In the genomic region with DNA sequence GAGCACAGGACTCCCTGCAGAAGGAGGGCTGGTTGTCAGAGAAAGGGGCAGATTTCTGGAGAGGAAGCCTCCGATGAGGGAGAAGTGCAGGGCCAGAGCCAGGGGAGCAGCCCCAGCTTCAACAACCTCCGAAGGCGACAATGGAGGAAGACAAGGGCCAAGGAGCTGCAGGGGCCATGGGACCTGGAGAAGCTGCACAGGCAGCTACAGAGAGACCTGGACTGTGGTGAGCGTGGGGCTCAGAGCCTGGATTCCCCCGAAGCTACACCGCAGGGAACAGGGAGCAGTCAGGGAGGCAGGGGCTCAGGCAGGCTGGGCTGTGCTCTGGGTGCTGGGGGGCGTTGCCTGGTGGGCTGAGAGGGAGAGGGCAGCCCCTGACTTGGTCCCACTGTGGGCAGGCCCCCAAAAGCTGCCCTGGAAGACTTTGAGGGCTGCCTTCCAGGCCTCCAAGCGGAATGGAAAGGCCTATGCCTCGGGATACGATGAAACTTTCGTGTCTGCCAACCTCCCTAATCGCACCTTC, we compare ENCODE assay signal across 31 cellular contexts. TPM values are rescaled to one million over a fixed set of nuclear protein-coding genes. Genes with fewer than 3 reads are reported as not detected.
DNase-seq lines count a peak whose midpoint lies in the region; ATAC-seq, FAIRE-seq and TF ChIP-seq lines count a peak whose summit lies in the region.
"Had no signal": no experiment of that assay in that cellular context is flagged by ENCODE, and none has a peak within 500 bp of the region (broad histone marks: within the 10 kb centered on the region; RNA-seq: fewer than 3 reads in every experiment).

No MANE protein-coding gene starts in this region.

- in situ Hi-C loops in HepG2 (cut with HindIII; ENCODE audit: extremely low pct_ligation_motif_present, low pct_unique_long_range_greater_than_20kb): no loop called here

- 64% methylated on average over 8 of the region's 12 CpGs for WGBS in HepG2 (ENCODE audit: low lambda C conversion rate)
- WGBS in hepatocyte (ENCODE audit: low lambda C conversion rate, missing lambda C conversion rate): 89% methylated on average over 12 of the region's 12 CpGs

- ATAC-seq in HepG2 (peak; percentile 34), upper lobe of right lung (peak; percentile 31)
- ATAC-seq: GM12878 had no signal

- TF ChIP-seq EP300 in HepG2 (IDR thresholded peaks at IDR 0.05; ENCODE audit: low read depth in 2 of 2, low read length in 2 of 2) (no peak), HepG2 (CRISPR knock-in tag; IDR thresholded peaks at IDR 0.05; ENCODE audit: borderline replicate concordance) (no peak)

- H3K36me3 ChIP-seq in HepG2 (replicated peaks in 1 of 2; ENCODE audit: control insufficient read depth in 1 of 2, insufficient read depth in 2 of 2, low read length in 2 of 2) (no peaks in the 10 kb centered on the region), upper lobe of right lung (no peaks in the 10 kb centered on the region), hepatocyte (replicated peaks; ENCODE audit: insufficient read depth, low read depth) (no peaks in the 10 kb centered on the region)
- H3K36me3 ChIP-seq: MG63, SJSA1 had no signal

- CTCF ChIA-PET in HepG2 (lab: Yijun Ruan, JAX; ENCODE audit: low intra/inter-chr PET ratio, low total read pairs): no interaction called here

- peaks cover 76% of the 10 kb centered on the region for H3K4me1 ChIP-seq in HepG2 (ENCODE audit: insufficient read depth, low read length)
- H3K4me1 ChIP-seq in upper lobe of right lung: no peaks in the 10 kb centered on the region
- peaks cover 4% of the 10 kb centered on the region for H3K4me1 ChIP-seq in hepatocyte (ENCODE audit: insufficient read depth)
- H3K4me1 ChIP-seq: SJSA1 had no signal

- no peak for TF ChIP-seq POLR2A in HepG2 (IDR thresholded peaks at IDR 0.05; ENCODE audit: insufficient read depth in 1 of 2, low read depth in 2 of 2, low read length in 2 of 2)

- no TSS peak for BruUV-seq in HepG2 (replicated peaks; lab: Mats Ljungman, UMichigan)

- H4K20me1 ChIP-seq in HepG2 (ENCODE audit: insufficient read depth, low read length): no peaks in the 10 kb centered on the region
- H4K20me1 ChIP-seq in hepatocyte (ENCODE audit: insufficient read depth, poor library complexity, severe bottlenecking): no peaks in the 10 kb centered on the region

- H3K9me2 ChIP-seq in hepatocyte (replicated peaks; ENCODE audit: insufficient read depth): no peaks in the 10 kb centered on the region

- H3K9me3 ChIP-seq in HepG2 (ENCODE audit: low read length): no peaks in the 10 kb centered on the region
- no peaks in the 10 kb centered on the region for H3K9me3 ChIP-seq in upper lobe of right lung
- H3K9me3 ChIP-seq in hepatocyte (ENCODE audit: low read depth): no peaks in the 10 kb centered on the region
- H3K9me3 ChIP-seq: MG63, SJSA1 had no signal

- H3K9me3 Mint-ChIP-seq in dendritic cell treated with granulocyte-macrophage colony-stimulating factor and Interleukin-4, amounts not matched to agents 40 ng/mL and 50 ng/mL, for 4 days: no peaks in the 10 kb centered on the region
- H3K9me3 Mint-ChIP-seq: CD4-positive, alpha-beta memory T cell; T-cell had no signal

- H3K4me3 ChIP-seq in HepG2 (replicated peaks in 1 of 3; ENCODE audit: insufficient read depth in 1 of 3, low read depth in 2 of 3, low read length in 3 of 3) (peak overlapping the region; percentile 26 to 64 (median 51)), upper lobe of right lung (no peak overlapping the region), hepatocyte (no peak overlapping the region)
- H3K4me3 ChIP-seq: GM12878, MG63, SJSA1 had no signal

- H3K4me3 Mint-ChIP-seq in dendritic cell treated with granulocyte-macrophage colony-stimulating factor and Interleukin-4, amounts not matched to agents 40 ng/mL and 50 ng/mL, for 4 days: no peak overlapping the region
- H3K4me3 Mint-ChIP-seq: CD4-positive, alpha-beta memory T cell; T-cell had no signal

- H3K27me3 ChIP-seq in HepG2 (ENCODE audit: control insufficient read depth in 1 of 2, insufficient read depth in 2 of 2, low read length in 2 of 2): peaks cover 0 to 22% of the 10 kb centered on the region in 2 experiments; a peak in 4 of 5 replicates
- H3K27me3 ChIP-seq in upper lobe of right lung: no peaks in the 10 kb centered on the region
- no peaks in the 10 kb centered on the region for H3K27me3 ChIP-seq in hepatocyte
- H3K27me3 ChIP-seq: MG63 had no signal

- peaks cover 19% of the 10 kb centered on the region for H3K27me3 Mint-ChIP-seq in dendritic cell treated with granulocyte-macrophage colony-stimulating factor and Interleukin-4, amounts not matched to agents 40 ng/mL and 50 ng/mL, for 4 days
- H3K27me3 Mint-ChIP-seq: CD4-positive, alpha-beta memory T cell; T-cell had no signal

- TF ChIP-seq CTCF in HepG2 (CRISPR knock-in tag; IDR thresholded peaks at IDR 0.05) (no peak), upper lobe of right lung (IDR thresholded peaks at IDR 0.05) (no peak), hepatocyte (IDR thresholded peaks at IDR 0.05; ENCODE audit: poor library complexity) (no peak)

- FAIRE-seq in HTR-8/SVneo (lab: Jason Lieb, UNC) (peak; percentile 33), HepG2 (lab: Jason Lieb, UNC) (no peak)
- FAIRE-seq: GM12878, GM19239 had no signal

- POLR2A ChIA-PET in HepG2 (lab: Yijun Ruan, JAX): interaction anchor here (1.0 to 1.6 kb wide), 6 partner anchors 13 to 59 kb away, joined by 3 to 9 read pairs (median 4); partner anchors contain the start of genes CCDC85B, FIBP and FOSL1

- intact Hi-C loops in dendritic cell treated with granulocyte-macrophage colony-stimulating factor and Interleukin-4, amounts not matched to agents 40 ng/mL and 50 ng/mL, for 4 days (cut with micrococcal nuclease): no loop called here
- intact Hi-C loops in HepG2 (cut with micrococcal nuclease; ENCODE audit: unreplicated experiment) (no loop called here), upper lobe of right lung (cut with DNase I) (no loop called here)

- H3K27ac Mint-ChIP-seq in dendritic cell treated with granulocyte-macrophage colony-stimulating factor and Interleukin-4, amounts not matched to agents 40 ng/mL and 50 ng/mL, for 4 days: peak overlapping the region; percentile 14
- H3K27ac Mint-ChIP-seq: T-cell had no signal

- H3K27ac ChIP-seq in HepG2 (ENCODE audit: extremely low read length, insufficient read depth, low read length) (no peak overlapping the region), upper lobe of right lung (no peak overlapping the region), hepatocyte (no peak overlapping the region)
- H3K27ac ChIP-seq: SJSA1 had no signal

- peak overlapping the region; percentile 40 for H2AFZ ChIP-seq in HepG2 (ENCODE audit: low read length)
- H2AFZ ChIP-seq in hepatocyte: no peak overlapping the region

- DNase-seq in HTR-8/SVneo (ENCODE audit: insufficient read length, low spot score) (no peak), HepG2 (ENCODE audit: low spot score) (no peak), upper lobe of right lung (no peak), NOMO-1 (lab: John Stamatoyannopoulos, UW; ENCODE audit: unreplicated experiment in 2 of 2) (no peak), NCI-H2196 (lab: John Stamatoyannopoulos, UW; ENCODE audit: unreplicated experiment) (no peak), hepatocyte (ENCODE audit: low spot score) (no peak)
- DNase-seq: C1 segment of cervical spinal cord; CD4-positive, alpha-beta memory T cell; COR-L47; DMS79; EL; GDM1; KG1; MG63; NCI-H1417; NCI-H1694; NCI-H2081; NCI-H2171; NCI-H345; NCI-H524 treated with DMSO at 0.1 percent for 48 hours; NCI-H82; NK-92 treated with Interleukin-12 subunit alpha and Interleukin-12 subunit beta, amount 100 ng/mL, for 24 hours; Right ventricle myocardium superior; RPMI8226; T-cell had no signal

- TF ChIP-seq RAD21 in HepG2 (CRISPR knock-in tag; IDR thresholded peaks at IDR 0.05): no peak

- H3K36me3 Mint-ChIP-seq in dendritic cell treated with granulocyte-macrophage colony-stimulating factor and Interleukin-4, amounts not matched to agents 40 ng/mL and 50 ng/mL, for 4 days (ENCODE audit: low read depth): no peaks in the 10 kb centered on the region
- H3K36me3 Mint-ChIP-seq: CD4-positive, alpha-beta memory T cell; T-cell had no signal

- no peaks in the 10 kb centered on the region for H3K79me2 ChIP-seq in HepG2 (ENCODE audit: insufficient read depth, low read length)
- no peaks in the 10 kb centered on the region for H3K79me2 ChIP-seq in hepatocyte

- H3K4me2 ChIP-seq in HepG2 (ENCODE audit: low read depth, low read length) (peak overlapping the region; percentile 67), hepatocyte (no peak overlapping the region)

- H3K4me1 Mint-ChIP-seq in dendritic cell treated with granulocyte-macrophage colony-stimulating factor and Interleukin-4, amounts not matched to agents 40 ng/mL and 50 ng/mL, for 4 days (ENCODE audit: low read depth): peaks cover 18% of the 10 kb centered on the region
- H3K4me1 Mint-ChIP-seq: CD4-positive, alpha-beta memory T cell; T-cell had no signal

- peak overlapping the region; percentile 41; the same call in 1 of the 2 replicates for H3K9ac ChIP-seq in HepG2 (ENCODE audit: insufficient read depth, low read depth, low read length)

RNA-seq across cellular contexts. Expression of gene TSGA10IP, which starts 2.4 kb away (rescaled TPM):
- not detected in 2 replicates for total RNA-seq in HepG2 (2016; rRNA removed; fragmentation: Illumina TruSeq; extraction: Trizol)
- total RNA-seq in HepG2 (2016; cell fraction: cytosol; rRNA removed; fragmentation: Illumina TruSeq; extraction: Trizol; ENCODE audit: low read depth): not detected in 2 replicates
- 0.12 TPM in 1 of 2 replicates, not detected in the other for total RNA-seq in HepG2 (2016; cell fraction: insoluble cytoplasmic fraction; rRNA removed; fragmentation: Illumina TruSeq; extraction: Trizol)
- total RNA-seq in HepG2 (2016; cell fraction: membrane; rRNA removed; fragmentation: Illumina TruSeq; extraction: Trizol): not detected in 2 replicates
- total RNA-seq in HepG2 (2016; cell fraction: nucleus; rRNA removed; fragmentation: Illumina TruSeq; extraction: Trizol): not detected in 2 replicates
- polyA plus RNA-seq in HepG2 (2011; rRNA removed): 0.07 TPM in 1 of 2 replicates, not detected in the other
- 0.05 and 0.12 TPM in 2 replicates for polyA plus RNA-seq in HepG2 (2011; cell fraction: cytosol; rRNA removed)
- 0.21 and 0.23 TPM in 2 replicates for polyA plus RNA-seq in HepG2 (2011; cell fraction: nucleus; rRNA removed)
- 0.07 and 0.12 TPM in 2 replicates for polyA plus RNA-seq in HepG2 (2012)
- 0.24 TPM in 1 of 2 replicates, not detected in the other for polyA plus RNA-seq in HepG2 (2016; cell fraction: cytosol; fragmentation: Illumina TruSeq; extraction: Trizol; ENCODE audit: low read depth)
- polyA plus RNA-seq in HepG2 (2016; cell fraction: insoluble cytoplasmic fraction; fragmentation: Illumina TruSeq; extraction: Trizol; ENCODE audit: low read depth): not detected in 2 replicates
- not detected in 2 replicates for polyA plus RNA-seq in HepG2 (2016; cell fraction: membrane; fragmentation: Illumina TruSeq; extraction: Trizol; ENCODE audit: low read depth)
- polyA plus RNA-seq in HepG2 (2016; cell fraction: nucleus; fragmentation: Illumina TruSeq; extraction: Trizol; ENCODE audit: insufficient read depth, low read depth): not detected in 2 replicates
- 0.12 TPM in 1 of 2 replicates, not detected in the other for polyA minus RNA-seq in HepG2 (2011; rRNA and poly(A)+ RNA removed; ENCODE audit: low replicate concordance)
- polyA minus RNA-seq in HepG2 (2011; cell fraction: cytosol; rRNA and poly(A)+ RNA removed): not detected in 2 replicates
- polyA minus RNA-seq in HepG2 (2011; cell fraction: nucleus; rRNA and poly(A)+ RNA removed): 0.37 TPM in 1 of 2 replicates, not detected in the other
- total RNA-seq in upper lobe of right lung: not detected
- not detected in 2 replicates for total RNA-seq in hepatocyte
- polyA plus RNA-seq in hepatocyte: not detected in 2 replicates
- total RNA-seq: A673; CD4-positive, alpha-beta memory T cell; GM12878; HT-29; Right ventricle myocardium superior; SJSA1; T-cell had no signal
- polyA plus RNA-seq: CD4-positive, alpha-beta memory T cell; GM12878 had no signal

RNA-seq across cellular contexts. Expression of gene SART1, which starts 13.9 kb away (rescaled TPM):
- total RNA-seq in HepG2 (2016; rRNA removed; fragmentation: Illumina TruSeq; extraction: Trizol): 18.1 and 22.5 TPM in 2 replicates
- 9.9 and 12.6 TPM in 2 replicates for total RNA-seq in HepG2 (2016; cell fraction: cytosol; rRNA removed; fragmentation: Illumina TruSeq; extraction: Trizol; ENCODE audit: low read depth)
- total RNA-seq in HepG2 (2016; cell fraction: insoluble cytoplasmic fraction; rRNA removed; fragmentation: Illumina TruSeq; extraction: Trizol): 12.3 and 22.5 TPM in 2 replicates
- 9.7 and 12.2 TPM in 2 replicates for total RNA-seq in HepG2 (2016; cell fraction: membrane; rRNA removed; fragmentation: Illumina TruSeq; extraction: Trizol)
- total RNA-seq in HepG2 (2016; cell fraction: nucleus; rRNA removed; fragmentation: Illumina TruSeq; extraction: Trizol): 15.9 and 17.5 TPM in 2 replicates
- polyA plus RNA-seq in HepG2 (2011; rRNA removed): 11.3 and 13.1 TPM in 2 replicates
- 7.2 and 7.5 TPM in 2 replicates for polyA plus RNA-seq in HepG2 (2011; cell fraction: cytosol; rRNA removed)
- polyA plus RNA-seq in HepG2 (2011; cell fraction: nucleus; rRNA removed): 32.9 and 42.8 TPM in 2 replicates
- polyA plus RNA-seq in HepG2 (2012): 17.3 and 24.6 TPM in 2 replicates
- polyA plus RNA-seq in HepG2 (2016; cell fraction: cytosol; fragmentation: Illumina TruSeq; extraction: Trizol; ENCODE audit: low read depth): 8.9 and 10.6 TPM in 2 replicates
- polyA plus RNA-seq in HepG2 (2016; cell fraction: insoluble cytoplasmic fraction; fragmentation: Illumina TruSeq; extraction: Trizol; ENCODE audit: low read depth): 26.7 and 35.4 TPM in 2 replicates
- 9.0 and 11.4 TPM in 2 replicates for polyA plus RNA-seq in HepG2 (2016; cell fraction: membrane; fragmentation: Illumina TruSeq; extraction: Trizol; ENCODE audit: low read depth)
- 48.2 and 61.5 TPM in 2 replicates for polyA plus RNA-seq in HepG2 (2016; cell fraction: nucleus; fragmentation: Illumina TruSeq; extraction: Trizol; ENCODE audit: insufficient read depth, low read depth)
- polyA minus RNA-seq in HepG2 (2011; rRNA and poly(A)+ RNA removed; ENCODE audit: low replicate concordance): 11.0 and 12.8 TPM in 2 replicates
- 8.1 and 11.4 TPM in 2 replicates for polyA minus RNA-seq in HepG2 (2011; cell fraction: cytosol; rRNA and poly(A)+ RNA removed)
- 9.7 and 11.7 TPM in 2 replicates for polyA minus RNA-seq in HepG2 (2011; cell fraction: nucleus; rRNA and poly(A)+ RNA removed)
- total RNA-seq in upper lobe of right lung: 53.3 TPM
- total RNA-seq in hepatocyte: 10.9 and 32.5 TPM in 2 replicates
- polyA plus RNA-seq in hepatocyte: 34.1 and 37.5 TPM in 2 replicates

RNA-seq across cellular contexts. Expression of gene DRAP1, which starts 28.4 kb away (rescaled TPM):
- 31.5 and 52.3 TPM in 2 replicates for total RNA-seq in HepG2 (2016; rRNA removed; fragmentation: Illumina TruSeq; extraction: Trizol)
- 32.1 and 35.5 TPM in 2 replicates for total RNA-seq in HepG2 (2016; cell fraction: cytosol; rRNA removed; fragmentation: Illumina TruSeq; extraction: Trizol; ENCODE audit: low read depth)
- total RNA-seq in HepG2 (2016; cell fraction: insoluble cytoplasmic fraction; rRNA removed; fragmentation: Illumina TruSeq; extraction: Trizol): 29.7 and 54.9 TPM in 2 replicates
- 34.4 and 36.2 TPM in 2 replicates for total RNA-seq in HepG2 (2016; cell fraction: membrane; rRNA removed; fragmentation: Illumina TruSeq; extraction: Trizol)
- total RNA-seq in HepG2 (2016; cell fraction: nucleus; rRNA removed; fragmentation: Illumina TruSeq; extraction: Trizol): 27.2 and 28.4 TPM in 2 replicates
- polyA plus RNA-seq in HepG2 (2011; rRNA removed): 44.6 and 46.8 TPM in 2 replicates
- polyA plus RNA-seq in HepG2 (2011; cell fraction: cytosol; rRNA removed): 49.1 and 57.2 TPM in 2 replicates
- 60.0 and 61.5 TPM in 2 replicates for polyA plus RNA-seq in HepG2 (2011; cell fraction: nucleus; rRNA removed)
- 65.4 and 72.6 TPM in 2 replicates for polyA plus RNA-seq in HepG2 (2012)
- 41.4 and 45.7 TPM in 2 replicates for polyA plus RNA-seq in HepG2 (2016; cell fraction: cytosol; fragmentation: Illumina TruSeq; extraction: Trizol; ENCODE audit: low read depth)
- 38.9 and 53.1 TPM in 2 replicates for polyA plus RNA-seq in HepG2 (2016; cell fraction: insoluble cytoplasmic fraction; fragmentation: Illumina TruSeq; extraction: Trizol; ENCODE audit: low read depth)
- polyA plus RNA-seq in HepG2 (2016; cell fraction: membrane; fragmentation: Illumina TruSeq; extraction: Trizol; ENCODE audit: low read depth): 47.1 TPM in 2 replicates
- polyA plus RNA-seq in HepG2 (2016; cell fraction: nucleus; fragmentation: Illumina TruSeq; extraction: Trizol; ENCODE audit: insufficient read depth, low read depth): 78.1 and 86.0 TPM in 2 replicates
- 10.1 and 14.3 TPM in 2 replicates for polyA minus RNA-seq in HepG2 (2011; rRNA and poly(A)+ RNA removed; ENCODE audit: low replicate concordance)
- polyA minus RNA-seq in HepG2 (2011; cell fraction: cytosol; rRNA and poly(A)+ RNA removed): 12.9 and 15.7 TPM in 2 replicates
- 3.5 and 6.6 TPM in 2 replicates for polyA minus RNA-seq in HepG2 (2011; cell fraction: nucleus; rRNA and poly(A)+ RNA removed)
- 62.8 TPM for total RNA-seq in upper lobe of right lung
- total RNA-seq in hepatocyte: 59.1 and 65.3 TPM in 2 replicates
- 158 and 173 TPM in 2 replicates for polyA plus RNA-seq in hepatocyte

RNA-seq across cellular contexts. Expression of gene C11orf68, which starts 28.8 kb away (rescaled TPM):
- total RNA-seq in HepG2 (2016; rRNA removed; fragmentation: Illumina TruSeq; extraction: Trizol) (8.4 and 10.0 TPM in 2 replicates), upper lobe of right lung (34.7 TPM), hepatocyte (20.8 and 26.3 TPM in 2 replicates)
- 3.6 and 3.9 TPM in 2 replicates for total RNA-seq in HepG2 (2016; cell fraction: cytosol; rRNA removed; fragmentation: Illumina TruSeq; extraction: Trizol; ENCODE audit: low read depth)
- total RNA-seq in HepG2 (2016; cell fraction: insoluble cytoplasmic fraction; rRNA removed; fragmentation: Illumina TruSeq; extraction: Trizol): 7.4 and 8.6 TPM in 2 replicates
- total RNA-seq in HepG2 (2016; cell fraction: membrane; rRNA removed; fragmentation: Illumina TruSeq; extraction: Trizol): 8.6 and 9.6 TPM in 2 replicates
- 7.0 and 7.1 TPM in 2 replicates for total RNA-seq in HepG2 (2016; cell fraction: nucleus; rRNA removed; fragmentation: Illumina TruSeq; extraction: Trizol)
- polyA plus RNA-seq in HepG2 (2011; rRNA removed) (28.3 and 37.2 TPM in 2 replicates), hepatocyte (53.2 and 59.3 TPM in 2 replicates)
- 23.1 and 32.1 TPM in 2 replicates for polyA plus RNA-seq in HepG2 (2011; cell fraction: cytosol; rRNA removed)
- 31.1 and 33.6 TPM in 2 replicates for polyA plus RNA-seq in HepG2 (2011; cell fraction: nucleus; rRNA removed)
- polyA plus RNA-seq in HepG2 (2012): 19.7 and 19.8 TPM in 2 replicates
- 6.4 and 6.8 TPM in 2 replicates for polyA plus RNA-seq in HepG2 (2016; cell fraction: cytosol; fragmentation: Illumina TruSeq; extraction: Trizol; ENCODE audit: low read depth)
- polyA plus RNA-seq in HepG2 (2016; cell fraction: insoluble cytoplasmic fraction; fragmentation: Illumina TruSeq; extraction: Trizol; ENCODE audit: low read depth): 21.1 and 22.6 TPM in 2 replicates
- polyA plus RNA-seq in HepG2 (2016; cell fraction: membrane; fragmentation: Illumina TruSeq; extraction: Trizol; ENCODE audit: low read depth): 11.3 and 12.7 TPM in 2 replicates
- 15.2 and 18.0 TPM in 2 replicates for polyA plus RNA-seq in HepG2 (2016; cell fraction: nucleus; fragmentation: Illumina TruSeq; extraction: Trizol; ENCODE audit: insufficient read depth, low read depth)
- 31.8 and 49.3 TPM in 2 replicates for polyA minus RNA-seq in HepG2 (2011; rRNA and poly(A)+ RNA removed; ENCODE audit: low replicate concordance)
- 21.2 and 24.3 TPM in 2 replicates for polyA minus RNA-seq in HepG2 (2011; cell fraction: cytosol; rRNA and poly(A)+ RNA removed)
- 14.2 and 14.8 TPM in 2 replicates for polyA minus RNA-seq in HepG2 (2011; cell fraction: nucleus; rRNA and poly(A)+ RNA removed)

RNA-seq across cellular contexts. Expression of gene FOSL1, which starts 47.5 kb away (rescaled TPM):
- total RNA-seq in HepG2 (2016; rRNA removed; fragmentation: Illumina TruSeq; extraction: Trizol) (3.1 and 4.0 TPM in 2 replicates), upper lobe of right lung (3.9 TPM), hepatocyte (4.5 and 4.7 TPM in 2 replicates)
- total RNA-seq in HepG2 (2016; cell fraction: cytosol; rRNA removed; fragmentation: Illumina TruSeq; extraction: Trizol; ENCODE audit: low read depth): 1.9 and 2.0 TPM in 2 replicates
- 3.1 and 3.9 TPM in 2 replicates for total RNA-seq in HepG2 (2016; cell fraction: insoluble cytoplasmic fraction; rRNA removed; fragmentation: Illumina TruSeq; extraction: Trizol)
- 3.6 and 3.8 TPM in 2 replicates for total RNA-seq in HepG2 (2016; cell fraction: membrane; rRNA removed; fragmentation: Illumina TruSeq; extraction: Trizol)
- total RNA-seq in HepG2 (2016; cell fraction: nucleus; rRNA removed; fragmentation: Illumina TruSeq; extraction: Trizol): 2.9 and 3.0 TPM in 2 replicates
- polyA plus RNA-seq in HepG2 (2011; rRNA removed) (2.8 and 4.1 TPM in 2 replicates), hepatocyte (16.5 and 20.1 TPM in 2 replicates)
- polyA plus RNA-seq in HepG2 (2011; cell fraction: cytosol; rRNA removed): 1.2 and 1.3 TPM in 2 replicates
- polyA plus RNA-seq in HepG2 (2011; cell fraction: nucleus; rRNA removed): 5.4 and 6.6 TPM in 2 replicates
- 3.6 and 8.7 TPM in 2 replicates for polyA plus RNA-seq in HepG2 (2012)
- 3.2 and 3.7 TPM in 2 replicates for polyA plus RNA-seq in HepG2 (2016; cell fraction: cytosol; fragmentation: Illumina TruSeq; extraction: Trizol; ENCODE audit: low read depth)
- 10.6 and 14.5 TPM in 2 replicates for polyA plus RNA-seq in HepG2 (2016; cell fraction: insoluble cytoplasmic fraction; fragmentation: Illumina TruSeq; extraction: Trizol; ENCODE audit: low read depth)
- polyA plus RNA-seq in HepG2 (2016; cell fraction: membrane; fragmentation: Illumina TruSeq; extraction: Trizol; ENCODE audit: low read depth): 7.3 and 8.5 TPM in 2 replicates
- polyA plus RNA-seq in HepG2 (2016; cell fraction: nucleus; fragmentation: Illumina TruSeq; extraction: Trizol; ENCODE audit: insufficient read depth, low read depth): 9.9 and 15.5 TPM in 2 replicates
- 3.5 and 6.1 TPM in 2 replicates for polyA minus RNA-seq in HepG2 (2011; rRNA and poly(A)+ RNA removed; ENCODE audit: low replicate concordance)
- 1.2 and 1.6 TPM in 2 replicates for polyA minus RNA-seq in HepG2 (2011; cell fraction: cytosol; rRNA and poly(A)+ RNA removed)
- polyA minus RNA-seq in HepG2 (2011; cell fraction: nucleus; rRNA and poly(A)+ RNA removed): 3.0 and 3.9 TPM in 2 replicates

Comparison
In these comparisons a context has a peak if more than half of its experiments do, and no peak if none do; other contexts are left out.
1. H3K4me3 ChIP-seq: peak in HepG2 (3 of 3); none in upper lobe of right lung (single experiment) and hepatocyte (single experiment).